In genomic region chr12:121793836-121794531, GRCh38 we compare ENCODE assay signal across 1 cellular context.
A peak's percentile ranks its signal among the peaks of the same experiment; 100 is the strongest.
TF ChIP-seq lines count a peak whose summit lies in the region.

No MANE protein-coding gene starts in this region.

TF ChIP-seq in K562, 482 proteins besides CTCF, POLR2A, EP300 and RAD21 (continued from another document and continues in another):
- TF ChIP-seq ZNF282 (CRISPR knock-in tag; IDR thresholded peaks at IDR 0.05) (no peak), ZC3H11A (IDR thresholded peaks at IDR 0.05; ENCODE audit: low read depth, low read length) (no peak), RBM14 (IDR thresholded peaks at IDR 0.05; ENCODE audit: borderline replicate concordance, insufficient read depth, low read depth, low read length) (peak; percentile 27; the same call in 1 of the 2 replicates), SMARCE1 (IDR thresholded peaks at IDR 0.05) (no peak), RNF219 (CRISPR knock-in tag; IDR thresholded peaks at IDR 0.05) (no peak), PREB (CRISPR knock-in tag; IDR thresholded peaks at IDR 0.05) (peak; percentile 97; the same call in 1 of the 2 replicates), LEF1 (IDR thresholded peaks at IDR 0.05) (no peak), ZBTB49 (CRISPR knock-in tag; IDR thresholded peaks at IDR 0.05; ENCODE audit: borderline replicate concordance) (0 out of 2 replicates have a peak, but pooled peaks have one; percentile 62), SMAD1 (IDR thresholded peaks at IDR 0.05; ENCODE audit: low read depth, low read length, partially characterized antibody) (no peak), ZNF165 (CRISPR knock-in tag; IDR thresholded peaks at IDR 0.05; ENCODE audit: borderline replicate concordance) (no peak), TSC22D4 (tag; IDR thresholded peaks at IDR 0.05) (no peak), SMAD4 (CRISPR knock-in tag; conservative IDR thresholded peaks at IDR 0.05) (peak; percentile 75), ZNF444 (CRISPR knock-in tag; IDR thresholded peaks at IDR 0.05) (no peak), TCF3 (CRISPR knock-in tag; IDR thresholded peaks at IDR 0.05) (peak; percentile 31; the same call in 1 of the 2 replicates), SRSF9 (IDR thresholded peaks at IDR 0.05; ENCODE audit: borderline replicate concordance, low read depth, low read length) (no peak), SMARCC2 (IDR thresholded peaks at IDR 0.05; ENCODE audit: low read depth) (no peak), SIN3A (IDR thresholded peaks at IDR 0.05; ENCODE audit: borderline replicate concordance in 2 of 2, control insufficient read depth in 1 of 2, low read depth in 2 of 2, low read length in 2 of 2) (peak in 1 of 2 experiments; percentile 52; a peak in 2 of 4 replicates), ZFP30 (CRISPR knock-in tag; IDR thresholded peaks at IDR 0.05; ENCODE audit: borderline replicate concordance) (no peak), SFPQ (IDR thresholded peaks at IDR 0.05; ENCODE audit: low read depth, low read length) (no peak), CEBPZ (IDR thresholded peaks at IDR 0.05; ENCODE audit: borderline replicate concordance, low read depth, low read length) (no peak), HES1 (IDR thresholded peaks at IDR 0.05; ENCODE audit: low read depth) (no peak), FOXP1 (CRISPR knock-in tag; IDR thresholded peaks at IDR 0.05) (peak; percentile 97), RBM39 (optimal IDR thresholded peaks at IDR 0.05; ENCODE audit: low read depth, low read length) (peak; percentile 59), GABPA (tag; conservative IDR thresholded peaks at IDR 0.05; ENCODE audit: low read depth) (no peak), THRB (CRISPR knock-in tag; conservative IDR thresholded peaks at IDR 0.05) (no peak), RERE (CRISPR knock-in tag; IDR thresholded peaks at IDR 0.05; ENCODE audit: borderline replicate concordance) (0 out of 2 replicates have a peak, but pooled peaks have one; percentile 34), ILF3 (IDR thresholded peaks at IDR 0.05; ENCODE audit: borderline replicate concordance) (0 out of 2 replicates have a peak, but pooled peaks have one; percentile 52), ZNF586 (CRISPR knock-in tag; conservative IDR thresholded peaks at IDR 0.05) (no peak), DNMT1 (IDR thresholded peaks at IDR 0.05) (no peak), E2F8 (IDR thresholded peaks at IDR 0.05; ENCODE audit: low read depth, partially characterized antibody) (no peak)
